ENCODE assay signal across 24 cellular contexts in the genomic region with DNA sequence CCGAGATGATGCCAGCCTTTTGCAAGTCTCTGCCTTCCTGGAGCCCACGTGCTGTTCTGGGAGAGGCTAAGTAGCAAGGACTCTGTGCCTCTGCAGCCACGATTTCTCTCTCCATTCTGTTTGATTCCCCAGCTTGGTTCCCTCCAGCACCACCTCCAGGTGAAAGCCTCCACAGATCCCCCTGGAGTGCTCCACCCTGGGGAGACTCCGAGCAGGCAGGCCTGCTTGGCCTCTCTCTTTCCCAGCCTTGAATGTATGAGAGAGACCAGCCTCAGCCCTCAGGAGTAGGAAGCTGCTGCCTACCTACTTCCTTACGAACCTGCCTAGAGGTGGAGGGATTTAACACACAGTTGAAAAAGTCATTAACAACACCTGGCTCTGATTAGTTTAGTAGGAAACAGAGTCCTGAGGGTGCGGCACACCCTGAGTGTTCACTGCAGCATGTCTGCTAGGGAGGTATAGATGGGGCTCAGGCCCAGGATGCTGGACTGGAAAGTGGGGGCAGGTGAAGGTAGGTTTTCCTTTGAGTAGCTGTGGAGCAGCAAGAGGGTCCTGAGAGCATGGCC. TPM values are rescaled to one million over a fixed set of nuclear protein-coding genes. Genes with fewer than 3 reads are reported as not detected.
"Had no signal": no experiment of that assay in that cellular context is flagged by ENCODE, and none has a peak within 500 bp of the region (broad histone marks: within the 10 kb centered on the region; RNA-seq: fewer than 3 reads in every experiment).

No MANE protein-coding gene starts in this region.

- H3K27me3 ChIP-seq: ovary, right atrium auricular region, suprapubic skin, tibial artery, uterus had no signal

- H3K4me3 Mint-ChIP-seq: mesothelial cell of epicardium; naive thymus-derived CD4-positive, alpha-beta T cell; natural killer cell treated with Interleukin-12 subunit alpha and Interleukin-12 subunit beta and Interleukin-15 and Interleukin-18, amount 100 ng/mL, for 72 hours; stimulated activated naive B cell treated with anti-CD40 and anti-IgM and Interleukin-4, amounts not matched to agents 10 μg/mL and 1 μg/mL and 100 μg/mL, for 72 hours had no signal

- H3K4me3 ChIP-seq: left ventricle myocardium inferior, ovary, right atrium auricular region, skin epidermis, suprapubic skin, thoracic aorta, tibial artery, uterus had no signal

- H3K27ac ChIP-seq: left ventricle myocardium inferior, ovary, right atrium auricular region, skin epidermis, suprapubic skin, thoracic aorta, tibial artery, uterus had no signal

- FAIRE-seq: kidney had no signal

- ATAC-seq: naive thymus-derived CD4-positive, alpha-beta T cell; natural killer cell treated with Interleukin-12 subunit alpha and Interleukin-12 subunit beta and Interleukin-15 and Interleukin-18, amount 100 ng/mL, for 72 hours; stimulated activated naive B cell treated with anti-CD40 and anti-IgM and Interleukin-4, amounts not matched to agents 10 μg/mL and 1 μg/mL and 100 μg/mL, for 72 hours; stimulated activated naive CD8-positive, alpha-beta T cell treated with anti-CD3 and anti-CD28 coated beads, Interleukin-15, Interleukin-2, amounts not matched to agents 100 U/mL and 50 U/mL, for 24 hours had no signal

- DNase-seq: hippocampal formation; kidney; left ventricle myocardium inferior; mesendoderm; naive thymus-derived CD4-positive, alpha-beta T cell; ovary; stimulated activated CD4-positive, alpha-beta T cell treated with anti-CD3 and anti-CD28 coated beads, Interleukin-1b, Interleukin-23, amount 100 ng/mL, for 48 hours; stimulated activated CD4-positive, alpha-beta T cell treated with anti-CD3 and anti-CD28 coated beads, Interleukin-2, amount 100 ng/mL, for 48 hours; stimulated activated CD4-positive, alpha-beta T cell treated with anti-CD3 and anti-CD28 coated beads, Interleukin-4, amount 100 ng/mL, for 4 hours; stimulated activated CD8-positive, alpha-beta memory T cell treated with anti-CD3 and anti-CD28 coated beads, Interleukin-4, amount 100 ng/mL, for 48 hours; stimulated activated naive B cell treated with anti-CD40 and anti-IgM and Interleukin-4, amounts not matched to agents 10 μg/mL and 1 μg/mL and 100 μg/mL, for 72 hours; stimulated activated naive CD8-positive, alpha-beta T cell treated with anti-CD3 and anti-CD28 coated beads, Interleukin-15, Interleukin-2, amounts not matched to agents 100 U/mL and 50 U/mL, for 24 hours; tibial artery; trophoblast cell; uterus had no signal

- H3K27ac Mint-ChIP-seq: naive thymus-derived CD4-positive, alpha-beta T cell; natural killer cell treated with Interleukin-12 subunit alpha and Interleukin-12 subunit beta and Interleukin-15 and Interleukin-18, amount 100 ng/mL, for 72 hours; progenitor cell of endocrine pancreas; stimulated activated naive B cell treated with anti-CD40 and anti-IgM and Interleukin-4, amounts not matched to agents 10 μg/mL and 1 μg/mL and 100 μg/mL, for 72 hours had no signal

- H3K9me3 Mint-ChIP-seq: mesothelial cell of epicardium; naive thymus-derived CD4-positive, alpha-beta T cell; natural killer cell treated with Interleukin-12 subunit alpha and Interleukin-12 subunit beta and Interleukin-15 and Interleukin-18, amount 100 ng/mL, for 72 hours; stimulated activated naive B cell treated with anti-CD40 and anti-IgM and Interleukin-4, amounts not matched to agents 10 μg/mL and 1 μg/mL and 100 μg/mL, for 72 hours had no signal

- H3K36me3 Mint-ChIP-seq: mesothelial cell of epicardium; naive thymus-derived CD4-positive, alpha-beta T cell; natural killer cell treated with Interleukin-12 subunit alpha and Interleukin-12 subunit beta and Interleukin-15 and Interleukin-18, amount 100 ng/mL, for 72 hours; stimulated activated naive B cell treated with anti-CD40 and anti-IgM and Interleukin-4, amounts not matched to agents 10 μg/mL and 1 μg/mL and 100 μg/mL, for 72 hours had no signal

- H3K27me3 Mint-ChIP-seq: naive thymus-derived CD4-positive, alpha-beta T cell had no signal

- H3K36me3 ChIP-seq: left ventricle myocardium inferior, ovary, right atrium auricular region, suprapubic skin, thoracic aorta, tibial artery, uterus had no signal

- H3K4me1 ChIP-seq: left ventricle myocardium inferior, right atrium auricular region, suprapubic skin, tibial artery, uterus had no signal

- H3K9me3 ChIP-seq: left ventricle myocardium inferior, ovary, right atrium auricular region, suprapubic skin, thoracic aorta, tibial artery, uterus had no signal

RNA-seq across cellular contexts. Expression of a gene that starts 22.5 kb away (rescaled TPM):
- total RNA-seq: mononuclear cell, renal cortical epithelial cell had no signal
- polyA plus RNA-seq: naive thymus-derived CD4-positive, alpha-beta T cell had no signal
